8 cellular contexts compared by ENCODE assay signal in genomic region chr16:12455287-12455798, GRCh38.
DNase-seq lines count a peak whose midpoint lies in the region; ATAC-seq and TF ChIP-seq lines count a peak whose summit lies in the region.

No MANE protein-coding gene starts in this region.

- H3K9me3 ChIP-seq in T-helper 17 cell (ENCODE audit: control insufficient read depth, low read length, poor library complexity, severe bottlenecking): no peaks in the 10 kb centered on the region

- H3K27ac Mint-ChIP-seq in T-helper 17 cell: no peak overlapping the region

- no peak overlapping the region for H3K4me3 Mint-ChIP-seq in T-helper 17 cell

- H3K4me3 ChIP-seq in cardiac fibroblast (replicated peaks in 1 of 2; ENCODE audit: low read depth in 2 of 2, low read length in 2 of 2): no peak overlapping the region

- DNase-seq in NAMALWA (ENCODE audit: low spot score) (peak; percentile 36), T-helper 17 cell (no peak), cardiac fibroblast (ENCODE audit: low read depth in 2 of 2) (peak; percentile 61 to 66), kidney tubule cell (ENCODE audit: low spot score) (peak; percentile 73)
- DNase-seq in stimulated activated CD4-positive, alpha-beta T cell treated with anti-CD3 and anti-CD28 coated beads, Interleukin-4, amount 100 ng/mL, for 1 hour: peak; percentile 47

- H3K4me1 Mint-ChIP-seq in T-helper 17 cell: peaks cover 21% of the 10 kb centered on the region

- peak; percentile 50 for ATAC-seq in T-helper 17 cell
- no peak for ATAC-seq in GM19324 (IDR thresholded peaks at IDR 0.05; ENCODE audit: low FRiP score, unreplicated experiment)
- ATAC-seq in HG02840 (IDR thresholded peaks at IDR 0.05; ENCODE audit: low FRiP score, unreplicated experiment): no peak

- H3K36me3 Mint-ChIP-seq in T-helper 17 cell (ENCODE audit: low read depth): no peaks in the 10 kb centered on the region

- peak; percentile 94 for TF ChIP-seq CTCF in GM12872 (IDR thresholded peaks at IDR 0.05; ENCODE audit: insufficient read depth, low read depth, low read length)
- peak; percentile 91 for TF ChIP-seq CTCF in cardiac fibroblast (IDR thresholded peaks at IDR 0.05; ENCODE audit: low read depth, low read length)

- H3K27me3 Mint-ChIP-seq in T-helper 17 cell: no peaks in the 10 kb centered on the region

Comparison
In these comparisons a context has a peak if more than half of its experiments do, and no peak if none do; other contexts are left out.
1. DNase-seq: peak in NAMALWA (single experiment), cardiac fibroblast (2 of 2), kidney tubule cell (single experiment) and stimulated activated CD4-positive, alpha-beta T cell treated with anti-CD3 and anti-CD28 coated beads, Interleukin-4, amount 100 ng/mL, for 1 hour (single experiment); none in T-helper 17 cell (0 of 3).